1 cellular context compared by ENCODE assay signal in the genomic region with DNA sequence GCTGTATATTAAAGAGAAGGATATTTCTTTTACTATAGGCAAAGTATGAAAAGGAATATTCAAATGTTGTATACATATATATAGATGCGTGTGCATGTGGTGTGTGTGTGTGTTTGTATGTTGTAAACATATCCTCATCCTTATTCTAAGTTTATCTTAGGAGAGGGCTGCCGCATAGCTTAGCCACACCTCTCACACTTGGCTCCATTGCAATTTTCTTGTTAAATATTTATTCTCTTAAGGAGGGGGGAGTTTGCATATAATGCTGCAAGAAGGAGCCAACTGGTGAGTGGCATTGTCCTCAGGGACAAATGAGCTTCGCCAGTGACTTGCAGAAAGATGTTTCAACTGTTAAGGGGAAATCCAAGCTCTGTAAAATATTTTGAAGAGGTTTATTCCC.
TF ChIP-seq lines count a peak whose summit lies in the region.

No MANE protein-coding gene starts in this region.

TF ChIP-seq in GM23338, 12 proteins besides CTCF, POLR2A, EP300 and RAD21 (continued from another document):
- TF ChIP-seq, protein P1, sequence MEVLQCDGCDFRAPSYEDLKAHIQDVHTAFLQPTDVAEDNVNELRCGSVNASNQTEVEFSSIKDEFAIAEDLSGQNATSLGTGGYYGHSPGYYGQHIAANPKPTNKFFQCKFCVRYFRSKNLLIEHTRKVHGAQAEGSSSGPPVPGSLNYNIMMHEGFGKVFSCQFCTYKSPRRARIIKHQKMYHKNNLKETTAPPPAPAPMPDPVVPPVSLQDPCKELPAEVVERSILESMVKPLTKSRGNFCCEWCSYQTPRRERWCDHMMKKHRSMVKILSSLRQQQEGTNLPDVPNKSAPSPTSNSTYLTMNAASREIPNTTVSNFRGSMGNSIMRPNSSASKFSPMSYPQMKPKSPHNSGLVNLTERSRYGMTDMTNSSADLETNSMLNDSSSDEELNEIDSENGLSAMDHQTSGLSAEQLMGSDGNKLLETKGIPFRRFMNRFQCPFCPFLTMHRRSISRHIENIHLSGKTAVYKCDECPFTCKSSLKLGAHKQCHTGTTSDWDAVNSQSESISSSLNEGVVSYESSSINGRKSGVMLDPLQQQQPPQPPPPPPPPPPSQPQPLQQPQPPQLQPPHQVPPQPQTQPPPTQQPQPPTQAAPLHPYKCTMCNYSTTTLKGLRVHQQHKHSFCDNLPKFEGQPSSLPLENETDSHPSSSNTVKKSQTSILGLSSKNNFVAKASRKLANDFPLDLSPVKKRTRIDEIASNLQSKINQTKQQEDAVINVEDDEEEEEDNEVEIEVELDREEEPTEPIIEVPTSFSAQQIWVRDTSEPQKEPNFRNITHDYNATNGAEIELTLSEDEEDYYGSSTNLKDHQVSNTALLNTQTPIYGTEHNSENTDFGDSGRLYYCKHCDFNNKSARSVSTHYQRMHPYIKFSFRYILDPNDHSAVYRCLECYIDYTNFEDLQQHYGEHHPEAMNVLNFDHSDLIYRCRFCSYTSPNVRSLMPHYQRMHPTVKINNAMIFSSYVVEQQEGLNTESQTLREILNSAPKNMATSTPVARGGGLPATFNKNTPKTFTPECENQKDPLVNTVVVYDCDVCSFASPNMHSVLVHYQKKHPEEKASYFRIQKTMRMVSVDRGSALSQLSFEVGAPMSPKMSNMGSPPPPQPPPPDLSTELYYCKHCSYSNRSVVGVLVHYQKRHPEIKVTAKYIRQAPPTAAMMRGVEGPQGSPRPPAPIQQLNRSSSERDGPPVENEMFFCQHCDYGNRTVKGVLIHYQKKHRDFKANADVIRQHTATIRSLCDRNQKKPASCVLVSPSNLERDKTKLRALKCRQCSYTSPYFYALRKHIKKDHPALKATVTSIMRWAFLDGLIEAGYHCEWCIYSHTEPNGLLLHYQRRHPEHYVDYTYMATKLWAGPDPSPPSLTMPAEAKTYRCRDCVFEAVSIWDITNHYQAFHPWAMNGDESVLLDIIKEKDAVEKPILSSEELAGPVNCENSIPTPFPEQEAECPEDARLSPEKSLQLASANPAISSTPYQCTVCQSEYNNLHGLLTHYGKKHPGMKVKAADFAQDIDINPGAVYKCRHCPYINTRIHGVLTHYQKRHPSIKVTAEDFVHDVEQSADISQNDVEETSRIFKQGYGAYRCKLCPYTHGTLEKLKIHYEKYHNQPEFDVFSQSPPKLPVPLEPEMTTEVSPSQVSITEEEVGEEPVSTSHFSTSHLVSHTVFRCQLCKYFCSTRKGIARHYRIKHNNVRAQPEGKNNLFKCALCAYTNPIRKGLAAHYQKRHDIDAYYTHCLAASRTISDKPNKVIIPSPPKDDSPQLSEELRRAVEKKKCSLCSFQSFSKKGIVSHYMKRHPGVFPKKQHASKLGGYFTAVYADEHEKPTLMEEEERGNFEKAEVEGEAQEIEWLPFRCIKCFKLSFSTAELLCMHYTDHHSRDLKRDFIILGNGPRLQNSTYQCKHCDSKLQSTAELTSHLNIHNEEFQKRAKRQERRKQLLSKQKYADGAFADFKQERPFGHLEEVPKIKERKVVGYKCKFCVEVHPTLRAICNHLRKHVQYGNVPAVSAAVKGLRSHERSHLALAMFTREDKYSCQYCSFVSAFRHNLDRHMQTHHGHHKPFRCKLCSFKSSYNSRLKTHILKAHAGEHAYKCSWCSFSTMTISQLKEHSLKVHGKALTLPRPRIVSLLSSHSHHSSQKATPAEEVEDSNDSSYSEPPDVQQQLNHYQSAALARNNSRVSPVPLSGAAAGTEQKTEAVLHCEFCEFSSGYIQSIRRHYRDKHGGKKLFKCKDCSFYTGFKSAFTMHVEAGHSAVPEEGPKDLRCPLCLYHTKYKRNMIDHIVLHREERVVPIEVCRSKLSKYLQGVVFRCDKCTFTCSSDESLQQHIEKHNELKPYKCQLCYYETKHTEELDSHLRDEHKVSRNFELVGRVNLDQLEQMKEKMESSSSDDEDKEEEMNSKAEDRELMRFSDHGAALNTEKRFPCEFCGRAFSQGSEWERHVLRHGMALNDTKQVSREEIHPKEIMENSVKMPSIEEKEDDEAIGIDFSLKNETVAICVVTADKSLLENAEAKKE (CRISPR knock-in tag; IDR thresholded peaks at IDR 0.05), result no peak
- no peak for TF ChIP-seq EZH2 (IDR thresholded peaks at IDR 0.05; ENCODE audit: low read depth, unreplicated experiment)
- TF ChIP-seq STAT1 (IDR thresholded peaks at IDR 0.05; ENCODE audit: unreplicated experiment), result no peak
- TF ChIP-seq NANOG (IDR thresholded peaks at IDR 0.05; ENCODE audit: borderline replicate concordance), result no peak
- TF ChIP-seq, protein P2, sequence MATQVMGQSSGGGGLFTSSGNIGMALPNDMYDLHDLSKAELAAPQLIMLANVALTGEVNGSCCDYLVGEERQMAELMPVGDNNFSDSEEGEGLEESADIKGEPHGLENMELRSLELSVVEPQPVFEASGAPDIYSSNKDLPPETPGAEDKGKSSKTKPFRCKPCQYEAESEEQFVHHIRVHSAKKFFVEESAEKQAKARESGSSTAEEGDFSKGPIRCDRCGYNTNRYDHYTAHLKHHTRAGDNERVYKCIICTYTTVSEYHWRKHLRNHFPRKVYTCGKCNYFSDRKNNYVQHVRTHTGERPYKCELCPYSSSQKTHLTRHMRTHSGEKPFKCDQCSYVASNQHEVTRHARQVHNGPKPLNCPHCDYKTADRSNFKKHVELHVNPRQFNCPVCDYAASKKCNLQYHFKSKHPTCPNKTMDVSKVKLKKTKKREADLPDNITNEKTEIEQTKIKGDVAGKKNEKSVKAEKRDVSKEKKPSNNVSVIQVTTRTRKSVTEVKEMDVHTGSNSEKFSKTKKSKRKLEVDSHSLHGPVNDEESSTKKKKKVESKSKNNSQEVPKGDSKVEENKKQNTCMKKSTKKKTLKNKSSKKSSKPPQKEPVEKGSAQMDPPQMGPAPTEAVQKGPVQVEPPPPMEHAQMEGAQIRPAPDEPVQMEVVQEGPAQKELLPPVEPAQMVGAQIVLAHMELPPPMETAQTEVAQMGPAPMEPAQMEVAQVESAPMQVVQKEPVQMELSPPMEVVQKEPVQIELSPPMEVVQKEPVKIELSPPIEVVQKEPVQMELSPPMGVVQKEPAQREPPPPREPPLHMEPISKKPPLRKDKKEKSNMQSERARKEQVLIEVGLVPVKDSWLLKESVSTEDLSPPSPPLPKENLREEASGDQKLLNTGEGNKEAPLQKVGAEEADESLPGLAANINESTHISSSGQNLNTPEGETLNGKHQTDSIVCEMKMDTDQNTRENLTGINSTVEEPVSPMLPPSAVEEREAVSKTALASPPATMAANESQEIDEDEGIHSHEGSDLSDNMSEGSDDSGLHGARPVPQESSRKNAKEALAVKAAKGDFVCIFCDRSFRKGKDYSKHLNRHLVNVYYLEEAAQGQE (IDR thresholded peaks at IDR 0.05; ENCODE audit: unreplicated experiment), result no peak
- TF ChIP-seq CREB1 (CRISPR knock-in tag; IDR thresholded peaks at IDR 0.05; ENCODE audit: low read depth), result no peak
- no peak for TF ChIP-seq ZNF331 (CRISPR knock-in tag; IDR thresholded peaks at IDR 0.05; ENCODE audit: low read depth)
- TF ChIP-seq POLR2AphosphoS5 (IDR thresholded peaks at IDR 0.05; ENCODE audit: low read depth), result no peak
TF ChIP-seq in GM23338: peak in this region for 0.
